In genomic region chr2:106117882-106118684, GRCh38 we compare ENCODE assay signal across 20 cellular contexts.
DNase-seq lines count a peak whose midpoint lies in the region; ATAC-seq and TF ChIP-seq lines count a peak whose summit lies in the region.
"Had no signal": no experiment of that assay in that cellular context is flagged by ENCODE, and none has a peak within 500 bp of the region (broad histone marks: within the 10 kb centered on the region; RNA-seq: fewer than 3 reads in every experiment).

No MANE protein-coding gene starts in this region.

- H3K4me1 Mint-ChIP-seq in CD4-positive, CD25-positive, alpha-beta regulatory T cell: peaks cover 6 to 40% (median 17%) of the 10 kb centered on the region in 4 donors
- peaks cover 37% of the 10 kb centered on the region for H3K4me1 Mint-ChIP-seq in Calu3 (ENCODE audit: low read depth, unreplicated experiment)
- peaks cover 0 to 16% (median 5%) of the 10 kb centered on the region in 7 donors for H3K4me1 Mint-ChIP-seq in naive thymus-derived CD4-positive, alpha-beta T cell
- peaks cover 11% of the 10 kb centered on the region for H3K4me1 Mint-ChIP-seq in osteocyte (ENCODE audit: unreplicated experiment)

- peaks cover 7% of the 10 kb centered on the region for H3K4me1 ChIP-seq in CD4-positive, CD25-positive, alpha-beta regulatory T cell (ENCODE audit: control insufficient read depth, insufficient read depth, low read length, poor library complexity, severe bottlenecking)
- no peaks in the 10 kb centered on the region for H3K4me1 ChIP-seq in naive thymus-derived CD4-positive, alpha-beta T cell (ENCODE audit: control insufficient read depth in 2 of 2, insufficient read depth in 2 of 2, low read length in 2 of 2)
- H3K4me1 ChIP-seq: right lobe of liver had no signal

- intact Hi-C loops in Calu3 (cut with micrococcal nuclease; ENCODE audit: unreplicated experiment): loop anchor here (5.0 kb wide), 1 partner anchor 44 kb away; no protein-coding TSS in a partner anchor
- intact Hi-C loops in naive thymus-derived CD4-positive, alpha-beta T cell (cut with micrococcal nuclease): no loop called here

- no peaks in the 10 kb centered on the region for H3K9me3 Mint-ChIP-seq in CD4-positive, CD25-positive, alpha-beta regulatory T cell
- H3K9me3 Mint-ChIP-seq in Calu3 (ENCODE audit: low read depth, unreplicated experiment) (no peaks in the 10 kb centered on the region), osteocyte (ENCODE audit: unreplicated experiment) (no peaks in the 10 kb centered on the region)
- no peaks in the 10 kb centered on the region for H3K9me3 Mint-ChIP-seq in naive thymus-derived CD4-positive, alpha-beta T cell
- H3K9me3 Mint-ChIP-seq: activated naive CD8-positive, alpha-beta T cell treated with anti-CD3 and anti-CD28 coated beads, Interleukin-2, amount 50 U/mL, for 24 hours; central memory CD8-positive, alpha-beta T cell had no signal

- no peak overlapping the region for H3K4me3 ChIP-seq in CD4-positive, CD25-positive, alpha-beta regulatory T cell (ENCODE audit: low read depth, low read length)
- no peak overlapping the region for H3K4me3 ChIP-seq in coronary artery
- H3K4me3 ChIP-seq in naive thymus-derived CD4-positive, alpha-beta T cell (ENCODE audit: low read length): no peak overlapping the region
- H3K4me3 ChIP-seq: GM23248, lung, right lobe of liver had no signal

- H3K27me3 Mint-ChIP-seq in CD4-positive, CD25-positive, alpha-beta regulatory T cell: no peaks in the 10 kb centered on the region
- no peaks in the 10 kb centered on the region for H3K27me3 Mint-ChIP-seq in Calu3 (ENCODE audit: unreplicated experiment)
- H3K27me3 Mint-ChIP-seq in naive thymus-derived CD4-positive, alpha-beta T cell: no peaks in the 10 kb centered on the region
- H3K27me3 Mint-ChIP-seq in osteocyte (ENCODE audit: unreplicated experiment): no peaks in the 10 kb centered on the region
- H3K27me3 Mint-ChIP-seq: activated naive CD8-positive, alpha-beta T cell treated with anti-CD3 and anti-CD28 coated beads, Interleukin-2, amount 50 U/mL, for 24 hours; central memory CD8-positive, alpha-beta T cell had no signal

- no TSS peak for BruUV-seq in Calu3 (replicated peaks; lab: Mats Ljungman, UMichigan)

- TF ChIP-seq CTCF in Calu3 (IDR thresholded peaks at IDR 0.05; ENCODE audit: unreplicated experiment): no peak
- TF ChIP-seq CTCF in coronary artery (IDR thresholded peaks at IDR 0.05): no peak
- no peak for TF ChIP-seq CTCF in osteocyte (IDR thresholded peaks at IDR 0.05)

- peaks cover 95% of the 10 kb centered on the region for H3K36me3 ChIP-seq in CD4-positive, CD25-positive, alpha-beta regulatory T cell (ENCODE audit: control insufficient read depth, insufficient read depth, low read length)
- peaks cover 4 to 87% (median 27%) of the 10 kb centered on the region in 3 experiments for H3K36me3 ChIP-seq in naive thymus-derived CD4-positive, alpha-beta T cell (ENCODE audit: control insufficient read depth in 2 of 3, insufficient read depth in 3 of 3, low read length in 3 of 3)

- H3K27me3 ChIP-seq in CD4-positive, CD25-positive, alpha-beta regulatory T cell (ENCODE audit: control insufficient read depth, insufficient read depth, low read length): no peaks in the 10 kb centered on the region
- no peaks in the 10 kb centered on the region for H3K27me3 ChIP-seq in naive thymus-derived CD4-positive, alpha-beta T cell (ENCODE audit: control insufficient read depth in 2 of 2, insufficient read depth in 2 of 2, low read length in 2 of 2)
- H3K27me3 ChIP-seq: right lobe of liver had no signal

- CTCF ChIA-PET in Calu3 (lab: Charles Lee): no interaction called here
- CTCF ChIA-PET in naive thymus-derived CD4-positive, alpha-beta T cell (lab: Charles Lee): interaction anchor here (1.2 kb wide), 1 partner anchor 9 kb away, joined by 3 read pairs; no protein-coding TSS in a partner anchor

- no peak for ATAC-seq in CD4-positive, CD25-positive, alpha-beta regulatory T cell (ENCODE audit: low read depth in 2 of 2)
- no peak for ATAC-seq in naive thymus-derived CD4-positive, alpha-beta T cell
- ATAC-seq in GM18517 (IDR thresholded peaks at IDR 0.05; ENCODE audit: unreplicated experiment) (no peak), HG03159 (IDR thresholded peaks at IDR 0.05; ENCODE audit: unreplicated experiment) (no peak)
- ATAC-seq: activated naive CD8-positive, alpha-beta T cell treated with anti-CD3 and anti-CD28 coated beads, Interleukin-2, amount 50 U/mL, for 24 hours had no signal

- no peak overlapping the region for H3K4me3 Mint-ChIP-seq in CD4-positive, CD25-positive, alpha-beta regulatory T cell
- H3K4me3 Mint-ChIP-seq in Calu3 (ENCODE audit: low read depth, unreplicated experiment): no peak overlapping the region
- H3K4me3 Mint-ChIP-seq in naive thymus-derived CD4-positive, alpha-beta T cell: no peak overlapping the region
- no peak overlapping the region for H3K4me3 Mint-ChIP-seq in osteocyte (ENCODE audit: unreplicated experiment)
- H3K4me3 Mint-ChIP-seq: activated naive CD8-positive, alpha-beta T cell treated with anti-CD3 and anti-CD28 coated beads, Interleukin-2, amount 50 U/mL, for 24 hours; central memory CD8-positive, alpha-beta T cell had no signal

- POLR2A ChIA-PET in naive thymus-derived CD4-positive, alpha-beta T cell (lab: Charles Lee): interaction anchor here (0.6 kb wide), 1 partner anchor 7 kb away, joined by 3 read pairs; no protein-coding TSS in a partner anchor

- no peak for DNase-seq in CD4-positive, CD25-positive, alpha-beta regulatory T cell
- DNase-seq in Calu3 (peak; percentile 60), coronary artery (ENCODE audit: low spot score) (peak; percentile 45), osteocyte (ENCODE audit: extremely low spot score, unreplicated experiment) (no peak), SKM-1 treated with dmso at 0.1 percent for 144 hours (lab: John Stamatoyannopoulos, UW; ENCODE audit: unreplicated experiment) (no peak)
- DNase-seq in naive thymus-derived CD4-positive, alpha-beta T cell: no peak
- DNase-seq: activated naive CD8-positive, alpha-beta T cell treated with anti-CD3 and anti-CD28 coated beads, Interleukin-2, amount 50 U/mL, for 24 hours; AML-193; foreskin fibroblast; GM23248; NCI-H1436 treated with DMSO at 0.1 percent for 48 hours; NCI-H510A; right lobe of liver; SIG-M5; stimulated activated CD4-positive, alpha-beta T cell treated with anti-CD3 and anti-CD28 coated beads, Interleukin-1b, Interleukin-23, amount 100 ng/mL, for 48 hours; T1000 had no signal

- H3K9me3 ChIP-seq in CD4-positive, CD25-positive, alpha-beta regulatory T cell (ENCODE audit: control insufficient read depth in 2 of 2, low read length in 2 of 2): no peaks in the 10 kb centered on the region
- no peaks in the 10 kb centered on the region for H3K9me3 ChIP-seq in naive thymus-derived CD4-positive, alpha-beta T cell (ENCODE audit: control insufficient read depth in 2 of 3, low read length in 3 of 3)
- H3K9me3 ChIP-seq: right lobe of liver had no signal

- peak overlapping the region; percentile 7 for H3K27ac ChIP-seq in CD4-positive, CD25-positive, alpha-beta regulatory T cell (ENCODE audit: insufficient read depth, low read length, poor library complexity, severe bottlenecking)
- H3K27ac ChIP-seq in coronary artery: no peak overlapping the region
- no peak overlapping the region for H3K27ac ChIP-seq in naive thymus-derived CD4-positive, alpha-beta T cell (ENCODE audit: low read depth, low read length)
- H3K27ac ChIP-seq: GM23248, right lobe of liver had no signal

- peak overlapping the region in 2 of 3 donors; percentile 79 to 90 for H3K27ac Mint-ChIP-seq in CD4-positive, CD25-positive, alpha-beta regulatory T cell
- H3K27ac Mint-ChIP-seq in Calu3 (ENCODE audit: unreplicated experiment) (peak overlapping the region; percentile 50), osteocyte (ENCODE audit: unreplicated experiment) (no peak overlapping the region)
- peak overlapping the region in 7 of 9 donors; percentile 13 to 79 (median 35) for H3K27ac Mint-ChIP-seq in naive thymus-derived CD4-positive, alpha-beta T cell
- H3K27ac Mint-ChIP-seq: activated naive CD8-positive, alpha-beta T cell treated with anti-CD3 and anti-CD28 coated beads, Interleukin-2, amount 50 U/mL, for 24 hours had no signal

- H3K36me3 Mint-ChIP-seq in CD4-positive, CD25-positive, alpha-beta regulatory T cell: peaks cover 27% of the 10 kb centered on the region
- H3K36me3 Mint-ChIP-seq in Calu3 (ENCODE audit: insufficient read depth, unreplicated experiment) (no peaks in the 10 kb centered on the region), osteocyte (ENCODE audit: unreplicated experiment) (peaks cover 3% of the 10 kb centered on the region)
- H3K36me3 Mint-ChIP-seq in naive thymus-derived CD4-positive, alpha-beta T cell: peaks cover 0 to 29% (median 4%) of the 10 kb centered on the region in 5 donors

Comparison
In these comparisons a context has a peak if more than half of its experiments do, and no peak if none do; other contexts are left out.
1. DNase-seq: peak in Calu3 (single experiment) and coronary artery (single experiment); none in CD4-positive, CD25-positive, alpha-beta regulatory T cell (0 of 3), naive thymus-derived CD4-positive, alpha-beta T cell (0 of 9), osteocyte (single experiment) and SKM-1 treated with dmso at 0.1 percent for 144 hours (single experiment).